ENCODE assay signal across 14 cellular contexts in genomic region chr6:26170181-26170580, GRCh38.
A peak's percentile ranks its signal among the peaks of the same experiment; 100 is the strongest.
DNase-seq lines count a peak whose midpoint lies in the region; ATAC-seq, FAIRE-seq and TF ChIP-seq lines count a peak whose summit lies in the region.
"Had no signal": no experiment of that assay in that cellular context is flagged by ENCODE, and none has a peak within 500 bp of the region (broad histone marks: within the 10 kb centered on the region; RNA-seq: fewer than 3 reads in every experiment).

No MANE protein-coding gene starts in this region.

- intact Hi-C loops in CD14-positive monocyte (cut with micrococcal nuclease), result loop anchor here (2.0 to 10.0 kb wide), 2 partner anchors 13 to 405 kb away; a partner anchor contains a TSS
- intact Hi-C loops in right lobe of liver (cut with DNase I), result no loop called here

- TF ChIP-seq POLR2A in GM12892 (IDR thresholded peaks at IDR 0.05; ENCODE audit: low read depth, low read length) (no peak), right lobe of liver (IDR thresholded peaks at IDR 0.05) (no peak)

- H3K36me3 Mint-ChIP-seq in CD14-positive monocyte, result peaks cover 3 to 4% of the 10 kb centered on the region in 2 donors
- peaks cover 3% of the 10 kb centered on the region for H3K36me3 Mint-ChIP-seq in T-cell

- no peaks in the 10 kb centered on the region for H3K9me3 ChIP-seq in keratinocyte (ENCODE audit: control insufficient read depth, low read depth, low read length)
- no peaks in the 10 kb centered on the region for H3K9me3 ChIP-seq in right lobe of liver

- H3K4me1 Mint-ChIP-seq in CD14-positive monocyte (peaks cover 29% of the 10 kb centered on the region), T-cell (peaks cover 52 to 66% (median 55%) of the 10 kb centered on the region in 3 donors)

- TF ChIP-seq CTCF in CD14-positive monocyte (IDR thresholded peaks at IDR 0.05) (no peak), keratinocyte (optimal IDR thresholded peaks at IDR 0.05 in 1 of 3, IDR thresholded peaks at IDR 0.05 in 1 of 3, conservative IDR thresholded peaks at IDR 0.05 in 1 of 3; ENCODE audit: extremely low read depth in 1 of 3, insufficient read depth in 2 of 3, low read length in 3 of 3) (no peak), right lobe of liver (IDR thresholded peaks at IDR 0.05) (no peak), GM20000 (IDR thresholded peaks at IDR 0.05; ENCODE audit: extremely low read depth, missing control alignments) (no peak)

- DNase-seq in CD14-positive monocyte (ENCODE audit: low spot score) (no peak), GM12892 (ENCODE audit: insufficient read length) (no peak), T-cell (no peak), keratinocyte (ENCODE audit: low read depth, low spot score) (no peak), right lobe of liver (no peak), GM20000 (ENCODE audit: low spot score) (no peak)
- DNase-seq in NK-92 treated with Interleukin-12 subunit alpha and Interleukin-12 subunit beta, amount 100 ng/mL, for 24 hours (lab: John Stamatoyannopoulos, UW), result no peak
- DNase-seq: GOT3; NCI-H345; nucleus accumbens; stimulated activated CD4-positive, alpha-beta T cell treated with anti-CD3 and anti-CD28 coated beads, Interleukin-2, amount 100 ng/mL, for 24 hours; substantia nigra had no signal

- dilution Hi-C loops in keratinocyte (cut with MboI; ENCODE audit: extremely low pct_ligation_motif_present, low sequenced_read_pairs), result no loop called here

- CTCF ChIA-PET in T-cell (lab: Charles Lee), result interaction anchor here in 1 of 2 donors (1.9 kb wide), 1 partner anchor 11 kb away, joined by 13 read pairs; no protein-coding TSS in a partner anchor

- 44% methylated on average over 2 of the region's 2 CpGs for WGBS in right lobe of liver (ENCODE audit: insufficient coverage, low coverage, low lambda C conversion rate, missing lambda C conversion rate)

- H3K9ac ChIP-seq in keratinocyte (ENCODE audit: control insufficient read depth, extremely low read depth, insufficient read depth, low read length), result no peak overlapping the region

- H3K4me2 ChIP-seq in keratinocyte (ENCODE audit: control insufficient read depth, extremely low read depth, insufficient read depth, low read depth, low read length), result peak overlapping the region; percentile 50

- POLR2A ChIA-PET in T-cell (lab: Charles Lee), result interaction anchor here (0.6 to 5.0 kb wide), 16 partner anchors 9 to 1669 kb away, joined by 3 to 75 read pairs (median 3); a partner anchor contains a TSS

- H4K20me1 ChIP-seq in keratinocyte (ENCODE audit: control insufficient read depth, extremely low read depth, insufficient read depth, low read length), result no peaks in the 10 kb centered on the region

- no peaks in the 10 kb centered on the region for H3K9me1 ChIP-seq in keratinocyte (ENCODE audit: control insufficient read depth, extremely low read depth, insufficient read depth, low read length)

- H3K79me2 ChIP-seq in keratinocyte (ENCODE audit: control insufficient read depth, insufficient read depth, low read length), result no peaks in the 10 kb centered on the region

- H3K27me3 Mint-ChIP-seq in CD14-positive monocyte (ENCODE audit: low read depth in 3 of 3) (no peaks in the 10 kb centered on the region), T-cell (no peaks in the 10 kb centered on the region)

- H3K4me1 ChIP-seq in keratinocyte (ENCODE audit: control insufficient read depth, extremely low read depth, insufficient read depth, low read length) (peaks cover 13% of the 10 kb centered on the region), right lobe of liver (peaks cover 0 to 8% (median 3%) of the 10 kb centered on the region in 4 donors)

- H3K9me3 Mint-ChIP-seq in CD14-positive monocyte (no peaks in the 10 kb centered on the region), T-cell (no peaks in the 10 kb centered on the region)

- H2AFZ ChIP-seq in keratinocyte (ENCODE audit: control insufficient read depth, low read length), result no peak overlapping the region

- H3K4me3 Mint-ChIP-seq in CD14-positive monocyte (no peak overlapping the region), T-cell (peak overlapping the region; percentile 76 to 96 (median 91))

- no peak overlapping the region for H3K4me3 ChIP-seq in keratinocyte (ENCODE audit: control insufficient read depth in 2 of 3, extremely low read depth in 1 of 3, insufficient read depth in 2 of 3, low read depth in 1 of 3, low read length in 3 of 3)
- no peak overlapping the region for H3K4me3 ChIP-seq in right lobe of liver

- H3K27ac ChIP-seq in keratinocyte (ENCODE audit: control insufficient read depth, insufficient read depth, low read length) (no peak overlapping the region), right lobe of liver (no peak overlapping the region)
- H3K27ac ChIP-seq: foreskin keratinocyte had no signal

- FAIRE-seq in GM12892 (lab: Jason Lieb, UNC), result peak; percentile 67
- FAIRE-seq in keratinocyte (lab: Jason Lieb, UNC), result no peak

- H3K36me3 ChIP-seq in keratinocyte (ENCODE audit: control insufficient read depth in 2 of 2, extremely low read depth in 1 of 2, insufficient read depth in 2 of 2, low read length in 2 of 2), result no peaks in the 10 kb centered on the region
- H3K36me3 ChIP-seq in right lobe of liver, result no peaks in the 10 kb centered on the region

- peak overlapping the region in 4 of 7 donors; percentile 26 to 62 (median 52) for H3K27ac Mint-ChIP-seq in CD14-positive monocyte
- H3K27ac Mint-ChIP-seq in T-cell, result peak overlapping the region; percentile 92 to 93

- ATAC-seq in T-cell (replicated peaks in 1 of 4) (no peak), HG03469 (IDR thresholded peaks at IDR 0.05; ENCODE audit: unreplicated experiment) (no peak), right lobe of liver (no peak)
- ATAC-seq: foreskin keratinocyte had no signal

- no peaks in the 10 kb centered on the region for H3K27me3 ChIP-seq in keratinocyte (ENCODE audit: control insufficient read depth, extremely low read depth, insufficient read depth, low read length)
- no peaks in the 10 kb centered on the region for H3K27me3 ChIP-seq in right lobe of liver
- H3K27me3 ChIP-seq: foreskin keratinocyte had no signal

Comparison
In these comparisons a context has a peak if more than half of its experiments do, and no peak if none do; other contexts are left out.
1. H3K4me3 Mint-ChIP-seq: peak in T-cell (3 of 3); none in CD14-positive monocyte (0 of 2).
2. intact Hi-C loops: an anchor here in CD14-positive monocyte (2.0 to 10.0 kb wide); none called in right lobe of liver.